In genomic region chrX:40117715-40118285, GRCh38 we compare ENCODE assay signal across 1 cellular context.
TF ChIP-seq lines count a peak whose summit lies in the region.

No MANE protein-coding gene starts in this region.

TF ChIP-seq in K562, 482 proteins besides CTCF, POLR2A, EP300 and RAD21 (continued from another document):
- TF ChIP-seq PKNOX1 (IDR thresholded peaks at IDR 0.05) (no peak), SMAD4 (CRISPR knock-in tag; conservative IDR thresholded peaks at IDR 0.05) (peak; percentile 46; the same call in 1 of the 2 replicates), HDAC3 (IDR thresholded peaks at IDR 0.05; ENCODE audit: borderline replicate concordance, partially characterized antibody) (peak; percentile 32), ID3 (CRISPR knock-in tag; IDR thresholded peaks at IDR 0.05) (no peak), ID3 (tag; IDR thresholded peaks at IDR 0.05) (peak; percentile 57; the same call in 1 of the 2 replicates), NONO (IDR thresholded peaks at IDR 0.05; ENCODE audit: low read depth in 2 of 2, low read length in 1 of 2) (0 out of 4 replicates have a peak, but pooled peaks of 1 of the 2 experiments have one; percentile 24), VEZF1 (CRISPR knock-in tag; IDR thresholded peaks at IDR 0.05) (peak; percentile 97), RB1 (IDR thresholded peaks at IDR 0.05; ENCODE audit: low read depth) (no peak), PML (IDR thresholded peaks at IDR 0.05; ENCODE audit: low read length) (peak; percentile 43; the same call in 1 of the 2 replicates), NCOA1 (IDR thresholded peaks at IDR 0.05; ENCODE audit: low read depth) (peak; percentile 52; the same call in 1 of the 2 replicates)
